Comparison of ENCODE assay signal across 8 cellular contexts in genomic region chr14:21525995-21526671, GRCh38. TPM values are rescaled to one million over a fixed set of nuclear protein-coding genes. Genes with fewer than 3 reads are reported as not detected.
DNase-seq lines count a peak whose midpoint lies in the region; ATAC-seq and TF ChIP-seq lines count a peak whose summit lies in the region.

SALL2 (minus strand) TSS chr14:21526346; CDS start chr14:21526127, 219 bp downstream.

- H3K36me3 Mint-ChIP-seq in GM23338 (ENCODE audit: low read depth), result peaks cover 72% of the 10 kb centered on the region

- peaks cover 81% of the 10 kb centered on the region for H3K79me2 ChIP-seq in GM23338 (replicated peaks; ENCODE audit: insufficient read depth)

- H3K27ac ChIP-seq in GM23338 (ENCODE audit: low read depth), result peak within 1 kb of the TSS; percentile 99

- H3K9me3 ChIP-seq in mucosa of descending colon, result no peaks in the 10 kb centered on the region

- H3K4me1 ChIP-seq in GM23338 (ENCODE audit: insufficient read depth) (peaks cover 76% of the 10 kb centered on the region), mucosa of descending colon (ENCODE audit: low read depth) (no peaks in the 10 kb centered on the region)

- H3K4me1 Mint-ChIP-seq in GM23338, result peaks cover 84% of the 10 kb centered on the region

- ATAC-seq in GM23338, result peak; percentile 69
- peak; percentile 78 for ATAC-seq in mucosa of descending colon
- no peak for ATAC-seq in GM21526 (IDR thresholded peaks at IDR 0.05; ENCODE audit: low FRiP score, unreplicated experiment)

- H3K27ac Mint-ChIP-seq in GM23338, result peak within 1 kb of the TSS; percentile 99

- no peak within 1 kb of the TSS for H2AFZ ChIP-seq in GM23338

- H3F3A ChIP-seq in GM23338 (replicated peaks; ENCODE audit: low read depth), result peaks cover 30% of the 10 kb centered on the region

- DNase-seq in AG10803 (ENCODE audit: low read depth) (peak; percentile 22), GM23338 (ENCODE audit: low spot score) (peak; percentile 99), NCI-H524 (lab: John Stamatoyannopoulos, UW) (peak; percentile 97 to 98), activated T-cell treated with anti-CD3 and anti-CD28 coated beads for 24 hours (ENCODE audit: low read depth) (peak; percentile 60), erythroblast (lab: John Stamatoyannopoulos, UW) (peak; percentile 67 to 71), mucosa of descending colon (peak; percentile 56 to 70 (median 67))
- DNase-seq in stimulated activated CD8-positive, alpha-beta memory T cell treated with anti-CD3 and anti-CD28 coated beads, Interleukin-2, amount 100 ng/mL, for 48 hours (ENCODE audit: low read depth in 2 of 2), result peak; percentile 51 to 67

- H3K36me3 ChIP-seq in GM23338 (ENCODE audit: insufficient read depth), result peaks cover 30% of the 10 kb centered on the region
- H3K36me3 ChIP-seq in mucosa of descending colon (ENCODE audit: low read depth), result no peaks in the 10 kb centered on the region

- peaks cover 39% of the 10 kb centered on the region for H3K27me3 Mint-ChIP-seq in GM23338 (ENCODE audit: insufficient read depth, low read depth, poor library complexity)

- TF ChIP-seq CTCF in AG10803 (conservative IDR thresholded peaks at IDR 0.05; ENCODE audit: low read length), result no peak
- TF ChIP-seq CTCF in GM23338 (conservative IDR thresholded peaks at IDR 0.05; ENCODE audit: low read depth in 2 of 2), result no peak
- TF ChIP-seq CTCF in mucosa of descending colon (IDR thresholded peaks at IDR 0.05), result no peak

- peak within 1 kb of the TSS; percentile 83 for H3K4me3 Mint-ChIP-seq in GM23338

- peak within 1 kb of the TSS; percentile 85 for H3K4me2 ChIP-seq in GM23338

- no peaks in the 10 kb centered on the region; the same call in 1 of the 3 replicates for H3K9me3 Mint-ChIP-seq in GM23338

- intact Hi-C loops in mucosa of descending colon (cut with DNase I, micrococcal nuclease), result no loop called here

- H3K4me3 ChIP-seq in AG10803 (ENCODE audit: low read length) (peak within 1 kb of the TSS; percentile 71), GM23338 (peak within 1 kb of the TSS; percentile 74), mucosa of descending colon (peak within 1 kb of the TSS; percentile 19)

- no peaks in the 10 kb centered on the region for H3K9me2 ChIP-seq in GM23338 (ENCODE audit: insufficient read depth)

- no peaks in the 10 kb centered on the region for H3K27me3 ChIP-seq in GM23338 (ENCODE audit: insufficient read depth)

- peaks cover 19% of the 10 kb centered on the region for H4K20me1 ChIP-seq in GM23338 (replicated peaks; ENCODE audit: insufficient read depth)

- TF ChIP-seq POLR2A in erythroblast (IDR thresholded peaks at IDR 0.05; ENCODE audit: low read length), result no peak

TF ChIP-seq in GM23338, 12 proteins besides CTCF, POLR2A, EP300 and RAD21:
- TF ChIP-seq EZH2phosphoT487 (IDR thresholded peaks at IDR 0.05; ENCODE audit: unreplicated experiment), result no peak
- TF ChIP-seq ZNF331 (CRISPR knock-in tag; IDR thresholded peaks at IDR 0.05; ENCODE audit: low read depth), result no peak
- no peak for TF ChIP-seq ETS1 (IDR thresholded peaks at IDR 0.05)
- TF ChIP-seq CREB1 (CRISPR knock-in tag; IDR thresholded peaks at IDR 0.05; ENCODE audit: low read depth), result 0 out of 2 replicates have a peak, but pooled peaks have one; percentile 19
- TF ChIP-seq REST (IDR thresholded peaks at IDR 0.05; ENCODE audit: unreplicated experiment), result no peak
- TF ChIP-seq, protein P1, sequence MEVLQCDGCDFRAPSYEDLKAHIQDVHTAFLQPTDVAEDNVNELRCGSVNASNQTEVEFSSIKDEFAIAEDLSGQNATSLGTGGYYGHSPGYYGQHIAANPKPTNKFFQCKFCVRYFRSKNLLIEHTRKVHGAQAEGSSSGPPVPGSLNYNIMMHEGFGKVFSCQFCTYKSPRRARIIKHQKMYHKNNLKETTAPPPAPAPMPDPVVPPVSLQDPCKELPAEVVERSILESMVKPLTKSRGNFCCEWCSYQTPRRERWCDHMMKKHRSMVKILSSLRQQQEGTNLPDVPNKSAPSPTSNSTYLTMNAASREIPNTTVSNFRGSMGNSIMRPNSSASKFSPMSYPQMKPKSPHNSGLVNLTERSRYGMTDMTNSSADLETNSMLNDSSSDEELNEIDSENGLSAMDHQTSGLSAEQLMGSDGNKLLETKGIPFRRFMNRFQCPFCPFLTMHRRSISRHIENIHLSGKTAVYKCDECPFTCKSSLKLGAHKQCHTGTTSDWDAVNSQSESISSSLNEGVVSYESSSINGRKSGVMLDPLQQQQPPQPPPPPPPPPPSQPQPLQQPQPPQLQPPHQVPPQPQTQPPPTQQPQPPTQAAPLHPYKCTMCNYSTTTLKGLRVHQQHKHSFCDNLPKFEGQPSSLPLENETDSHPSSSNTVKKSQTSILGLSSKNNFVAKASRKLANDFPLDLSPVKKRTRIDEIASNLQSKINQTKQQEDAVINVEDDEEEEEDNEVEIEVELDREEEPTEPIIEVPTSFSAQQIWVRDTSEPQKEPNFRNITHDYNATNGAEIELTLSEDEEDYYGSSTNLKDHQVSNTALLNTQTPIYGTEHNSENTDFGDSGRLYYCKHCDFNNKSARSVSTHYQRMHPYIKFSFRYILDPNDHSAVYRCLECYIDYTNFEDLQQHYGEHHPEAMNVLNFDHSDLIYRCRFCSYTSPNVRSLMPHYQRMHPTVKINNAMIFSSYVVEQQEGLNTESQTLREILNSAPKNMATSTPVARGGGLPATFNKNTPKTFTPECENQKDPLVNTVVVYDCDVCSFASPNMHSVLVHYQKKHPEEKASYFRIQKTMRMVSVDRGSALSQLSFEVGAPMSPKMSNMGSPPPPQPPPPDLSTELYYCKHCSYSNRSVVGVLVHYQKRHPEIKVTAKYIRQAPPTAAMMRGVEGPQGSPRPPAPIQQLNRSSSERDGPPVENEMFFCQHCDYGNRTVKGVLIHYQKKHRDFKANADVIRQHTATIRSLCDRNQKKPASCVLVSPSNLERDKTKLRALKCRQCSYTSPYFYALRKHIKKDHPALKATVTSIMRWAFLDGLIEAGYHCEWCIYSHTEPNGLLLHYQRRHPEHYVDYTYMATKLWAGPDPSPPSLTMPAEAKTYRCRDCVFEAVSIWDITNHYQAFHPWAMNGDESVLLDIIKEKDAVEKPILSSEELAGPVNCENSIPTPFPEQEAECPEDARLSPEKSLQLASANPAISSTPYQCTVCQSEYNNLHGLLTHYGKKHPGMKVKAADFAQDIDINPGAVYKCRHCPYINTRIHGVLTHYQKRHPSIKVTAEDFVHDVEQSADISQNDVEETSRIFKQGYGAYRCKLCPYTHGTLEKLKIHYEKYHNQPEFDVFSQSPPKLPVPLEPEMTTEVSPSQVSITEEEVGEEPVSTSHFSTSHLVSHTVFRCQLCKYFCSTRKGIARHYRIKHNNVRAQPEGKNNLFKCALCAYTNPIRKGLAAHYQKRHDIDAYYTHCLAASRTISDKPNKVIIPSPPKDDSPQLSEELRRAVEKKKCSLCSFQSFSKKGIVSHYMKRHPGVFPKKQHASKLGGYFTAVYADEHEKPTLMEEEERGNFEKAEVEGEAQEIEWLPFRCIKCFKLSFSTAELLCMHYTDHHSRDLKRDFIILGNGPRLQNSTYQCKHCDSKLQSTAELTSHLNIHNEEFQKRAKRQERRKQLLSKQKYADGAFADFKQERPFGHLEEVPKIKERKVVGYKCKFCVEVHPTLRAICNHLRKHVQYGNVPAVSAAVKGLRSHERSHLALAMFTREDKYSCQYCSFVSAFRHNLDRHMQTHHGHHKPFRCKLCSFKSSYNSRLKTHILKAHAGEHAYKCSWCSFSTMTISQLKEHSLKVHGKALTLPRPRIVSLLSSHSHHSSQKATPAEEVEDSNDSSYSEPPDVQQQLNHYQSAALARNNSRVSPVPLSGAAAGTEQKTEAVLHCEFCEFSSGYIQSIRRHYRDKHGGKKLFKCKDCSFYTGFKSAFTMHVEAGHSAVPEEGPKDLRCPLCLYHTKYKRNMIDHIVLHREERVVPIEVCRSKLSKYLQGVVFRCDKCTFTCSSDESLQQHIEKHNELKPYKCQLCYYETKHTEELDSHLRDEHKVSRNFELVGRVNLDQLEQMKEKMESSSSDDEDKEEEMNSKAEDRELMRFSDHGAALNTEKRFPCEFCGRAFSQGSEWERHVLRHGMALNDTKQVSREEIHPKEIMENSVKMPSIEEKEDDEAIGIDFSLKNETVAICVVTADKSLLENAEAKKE (CRISPR knock-in tag; IDR thresholded peaks at IDR 0.05), result no peak
- peak; percentile 66 for TF ChIP-seq POLR2AphosphoS5 (IDR thresholded peaks at IDR 0.05; ENCODE audit: low read depth)

RNA-seq across cellular contexts. Expression of gene SALL2, which starts in this region (rescaled TPM):
- total RNA-seq in GM23338 (2014; rRNA removed; shearing (Covaris generic)), result 256 and 281 TPM in 2 replicates
- polyA plus RNA-seq in GM23338 (2016; fragmentation: Nextera tagmentation; extraction: Ambion mirVana), result 121 TPM in 2 replicates
- total RNA-seq in mucosa of descending colon, result 10 to 100 TPM in 1 of 3 donors, 1 to 10 TPM in 2; 1.0 to 25.6 (median 1.2) TPM

Comparison
In these comparisons a context has a peak if more than half of its experiments do, and no peak if none do; other contexts are left out.
1. DNase-seq: peak in every context shown above with its lines; median percentile 99 in GM23338; 98 in NCI-H524; 69 in erythroblast; 67 in mucosa of descending colon; 60 in activated T-cell treated with anti-CD3 and anti-CD28 coated beads for 24 hours; 59 in stimulated activated CD8-positive, alpha-beta memory T cell treated with anti-CD3 and anti-CD28 coated beads, Interleukin-2, amount 100 ng/mL, for 48 hours; 22 in AG10803.
2. H3K4me3 ChIP-seq: peak in every context shown above with its lines; median percentile 74 in GM23338; 71 in AG10803; 19 in mucosa of descending colon.